ENCODE assay signal across 2 cellular contexts in the genomic region with DNA sequence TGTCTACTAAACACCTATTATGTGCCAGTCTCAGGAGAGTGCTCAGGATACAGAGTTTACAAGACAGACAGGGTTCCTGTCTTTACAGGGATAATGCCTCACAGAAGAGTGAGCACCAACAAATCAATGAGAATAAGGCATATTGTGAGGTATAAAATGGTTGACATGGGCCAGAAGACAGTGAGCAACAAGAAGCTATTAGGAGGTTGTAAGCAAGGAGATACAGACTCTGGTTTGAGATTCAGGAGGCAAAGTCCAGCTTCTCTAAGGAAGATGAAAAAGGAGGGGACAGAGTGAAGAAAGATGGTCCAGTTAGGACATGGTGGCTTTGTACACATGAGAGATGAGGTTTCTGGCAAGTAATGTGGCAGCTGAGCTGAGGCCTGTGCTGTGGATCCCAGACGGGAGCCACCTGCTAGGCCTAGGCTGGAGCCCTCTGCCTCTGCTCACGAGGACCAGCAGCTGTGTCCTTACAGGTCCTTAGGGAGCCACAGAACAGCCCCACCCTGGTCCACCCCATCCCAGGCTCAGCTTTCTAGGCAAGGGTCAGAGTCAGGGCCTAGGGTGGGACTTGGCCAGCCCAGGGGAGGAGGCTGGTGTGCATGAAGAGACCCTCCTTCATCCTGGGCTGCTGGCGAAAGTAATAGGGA.
TF ChIP-seq lines count a peak whose summit lies in the region.

No MANE protein-coding gene starts in this region.

TF ChIP-seq in A549, 52 proteins besides CTCF, POLR2A, EP300 and RAD21:
- TF ChIP-seq ZNF302 (CRISPR knock-in tag; IDR thresholded peaks at IDR 0.05) (no peak), CHD4 (IDR thresholded peaks at IDR 0.05; ENCODE audit: borderline replicate concordance) (no peak)
TF ChIP-seq in A549: peak in this region for 0.

TF ChIP-seq in GM23338, 12 proteins besides CTCF, POLR2A, EP300 and RAD21:
- TF ChIP-seq JUNB (IDR thresholded peaks at IDR 0.05; ENCODE audit: unreplicated experiment) (no peak), ZNF114 (CRISPR knock-in tag; IDR thresholded peaks at IDR 0.05) (no peak), EZH2phosphoT487 (IDR thresholded peaks at IDR 0.05; ENCODE audit: unreplicated experiment) (no peak), EZH2 (IDR thresholded peaks at IDR 0.05; ENCODE audit: low read depth, unreplicated experiment) (no peak), CREB1 (CRISPR knock-in tag; IDR thresholded peaks at IDR 0.05; ENCODE audit: low read depth) (no peak), NANOG (IDR thresholded peaks at IDR 0.05; ENCODE audit: borderline replicate concordance) (no peak), POLR2AphosphoS5 (IDR thresholded peaks at IDR 0.05; ENCODE audit: low read depth) (no peak), ZNF331 (CRISPR knock-in tag; IDR thresholded peaks at IDR 0.05; ENCODE audit: low read depth) (no peak), STAT1 (IDR thresholded peaks at IDR 0.05; ENCODE audit: unreplicated experiment) (no peak)
- TF ChIP-seq, protein P1, sequence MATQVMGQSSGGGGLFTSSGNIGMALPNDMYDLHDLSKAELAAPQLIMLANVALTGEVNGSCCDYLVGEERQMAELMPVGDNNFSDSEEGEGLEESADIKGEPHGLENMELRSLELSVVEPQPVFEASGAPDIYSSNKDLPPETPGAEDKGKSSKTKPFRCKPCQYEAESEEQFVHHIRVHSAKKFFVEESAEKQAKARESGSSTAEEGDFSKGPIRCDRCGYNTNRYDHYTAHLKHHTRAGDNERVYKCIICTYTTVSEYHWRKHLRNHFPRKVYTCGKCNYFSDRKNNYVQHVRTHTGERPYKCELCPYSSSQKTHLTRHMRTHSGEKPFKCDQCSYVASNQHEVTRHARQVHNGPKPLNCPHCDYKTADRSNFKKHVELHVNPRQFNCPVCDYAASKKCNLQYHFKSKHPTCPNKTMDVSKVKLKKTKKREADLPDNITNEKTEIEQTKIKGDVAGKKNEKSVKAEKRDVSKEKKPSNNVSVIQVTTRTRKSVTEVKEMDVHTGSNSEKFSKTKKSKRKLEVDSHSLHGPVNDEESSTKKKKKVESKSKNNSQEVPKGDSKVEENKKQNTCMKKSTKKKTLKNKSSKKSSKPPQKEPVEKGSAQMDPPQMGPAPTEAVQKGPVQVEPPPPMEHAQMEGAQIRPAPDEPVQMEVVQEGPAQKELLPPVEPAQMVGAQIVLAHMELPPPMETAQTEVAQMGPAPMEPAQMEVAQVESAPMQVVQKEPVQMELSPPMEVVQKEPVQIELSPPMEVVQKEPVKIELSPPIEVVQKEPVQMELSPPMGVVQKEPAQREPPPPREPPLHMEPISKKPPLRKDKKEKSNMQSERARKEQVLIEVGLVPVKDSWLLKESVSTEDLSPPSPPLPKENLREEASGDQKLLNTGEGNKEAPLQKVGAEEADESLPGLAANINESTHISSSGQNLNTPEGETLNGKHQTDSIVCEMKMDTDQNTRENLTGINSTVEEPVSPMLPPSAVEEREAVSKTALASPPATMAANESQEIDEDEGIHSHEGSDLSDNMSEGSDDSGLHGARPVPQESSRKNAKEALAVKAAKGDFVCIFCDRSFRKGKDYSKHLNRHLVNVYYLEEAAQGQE (IDR thresholded peaks at IDR 0.05; ENCODE audit: unreplicated experiment) = no peak
- TF ChIP-seq, protein P2, sequence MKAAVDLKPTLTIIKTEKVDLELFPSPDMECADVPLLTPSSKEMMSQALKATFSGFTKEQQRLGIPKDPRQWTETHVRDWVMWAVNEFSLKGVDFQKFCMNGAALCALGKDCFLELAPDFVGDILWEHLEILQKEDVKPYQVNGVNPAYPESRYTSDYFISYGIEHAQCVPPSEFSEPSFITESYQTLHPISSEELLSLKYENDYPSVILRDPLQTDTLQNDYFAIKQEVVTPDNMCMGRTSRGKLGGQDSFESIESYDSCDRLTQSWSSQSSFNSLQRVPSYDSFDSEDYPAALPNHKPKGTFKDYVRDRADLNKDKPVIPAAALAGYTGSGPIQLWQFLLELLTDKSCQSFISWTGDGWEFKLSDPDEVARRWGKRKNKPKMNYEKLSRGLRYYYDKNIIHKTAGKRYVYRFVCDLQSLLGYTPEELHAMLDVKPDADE (IDR thresholded peaks at IDR 0.05) = no peak
- TF ChIP-seq, protein P3, sequence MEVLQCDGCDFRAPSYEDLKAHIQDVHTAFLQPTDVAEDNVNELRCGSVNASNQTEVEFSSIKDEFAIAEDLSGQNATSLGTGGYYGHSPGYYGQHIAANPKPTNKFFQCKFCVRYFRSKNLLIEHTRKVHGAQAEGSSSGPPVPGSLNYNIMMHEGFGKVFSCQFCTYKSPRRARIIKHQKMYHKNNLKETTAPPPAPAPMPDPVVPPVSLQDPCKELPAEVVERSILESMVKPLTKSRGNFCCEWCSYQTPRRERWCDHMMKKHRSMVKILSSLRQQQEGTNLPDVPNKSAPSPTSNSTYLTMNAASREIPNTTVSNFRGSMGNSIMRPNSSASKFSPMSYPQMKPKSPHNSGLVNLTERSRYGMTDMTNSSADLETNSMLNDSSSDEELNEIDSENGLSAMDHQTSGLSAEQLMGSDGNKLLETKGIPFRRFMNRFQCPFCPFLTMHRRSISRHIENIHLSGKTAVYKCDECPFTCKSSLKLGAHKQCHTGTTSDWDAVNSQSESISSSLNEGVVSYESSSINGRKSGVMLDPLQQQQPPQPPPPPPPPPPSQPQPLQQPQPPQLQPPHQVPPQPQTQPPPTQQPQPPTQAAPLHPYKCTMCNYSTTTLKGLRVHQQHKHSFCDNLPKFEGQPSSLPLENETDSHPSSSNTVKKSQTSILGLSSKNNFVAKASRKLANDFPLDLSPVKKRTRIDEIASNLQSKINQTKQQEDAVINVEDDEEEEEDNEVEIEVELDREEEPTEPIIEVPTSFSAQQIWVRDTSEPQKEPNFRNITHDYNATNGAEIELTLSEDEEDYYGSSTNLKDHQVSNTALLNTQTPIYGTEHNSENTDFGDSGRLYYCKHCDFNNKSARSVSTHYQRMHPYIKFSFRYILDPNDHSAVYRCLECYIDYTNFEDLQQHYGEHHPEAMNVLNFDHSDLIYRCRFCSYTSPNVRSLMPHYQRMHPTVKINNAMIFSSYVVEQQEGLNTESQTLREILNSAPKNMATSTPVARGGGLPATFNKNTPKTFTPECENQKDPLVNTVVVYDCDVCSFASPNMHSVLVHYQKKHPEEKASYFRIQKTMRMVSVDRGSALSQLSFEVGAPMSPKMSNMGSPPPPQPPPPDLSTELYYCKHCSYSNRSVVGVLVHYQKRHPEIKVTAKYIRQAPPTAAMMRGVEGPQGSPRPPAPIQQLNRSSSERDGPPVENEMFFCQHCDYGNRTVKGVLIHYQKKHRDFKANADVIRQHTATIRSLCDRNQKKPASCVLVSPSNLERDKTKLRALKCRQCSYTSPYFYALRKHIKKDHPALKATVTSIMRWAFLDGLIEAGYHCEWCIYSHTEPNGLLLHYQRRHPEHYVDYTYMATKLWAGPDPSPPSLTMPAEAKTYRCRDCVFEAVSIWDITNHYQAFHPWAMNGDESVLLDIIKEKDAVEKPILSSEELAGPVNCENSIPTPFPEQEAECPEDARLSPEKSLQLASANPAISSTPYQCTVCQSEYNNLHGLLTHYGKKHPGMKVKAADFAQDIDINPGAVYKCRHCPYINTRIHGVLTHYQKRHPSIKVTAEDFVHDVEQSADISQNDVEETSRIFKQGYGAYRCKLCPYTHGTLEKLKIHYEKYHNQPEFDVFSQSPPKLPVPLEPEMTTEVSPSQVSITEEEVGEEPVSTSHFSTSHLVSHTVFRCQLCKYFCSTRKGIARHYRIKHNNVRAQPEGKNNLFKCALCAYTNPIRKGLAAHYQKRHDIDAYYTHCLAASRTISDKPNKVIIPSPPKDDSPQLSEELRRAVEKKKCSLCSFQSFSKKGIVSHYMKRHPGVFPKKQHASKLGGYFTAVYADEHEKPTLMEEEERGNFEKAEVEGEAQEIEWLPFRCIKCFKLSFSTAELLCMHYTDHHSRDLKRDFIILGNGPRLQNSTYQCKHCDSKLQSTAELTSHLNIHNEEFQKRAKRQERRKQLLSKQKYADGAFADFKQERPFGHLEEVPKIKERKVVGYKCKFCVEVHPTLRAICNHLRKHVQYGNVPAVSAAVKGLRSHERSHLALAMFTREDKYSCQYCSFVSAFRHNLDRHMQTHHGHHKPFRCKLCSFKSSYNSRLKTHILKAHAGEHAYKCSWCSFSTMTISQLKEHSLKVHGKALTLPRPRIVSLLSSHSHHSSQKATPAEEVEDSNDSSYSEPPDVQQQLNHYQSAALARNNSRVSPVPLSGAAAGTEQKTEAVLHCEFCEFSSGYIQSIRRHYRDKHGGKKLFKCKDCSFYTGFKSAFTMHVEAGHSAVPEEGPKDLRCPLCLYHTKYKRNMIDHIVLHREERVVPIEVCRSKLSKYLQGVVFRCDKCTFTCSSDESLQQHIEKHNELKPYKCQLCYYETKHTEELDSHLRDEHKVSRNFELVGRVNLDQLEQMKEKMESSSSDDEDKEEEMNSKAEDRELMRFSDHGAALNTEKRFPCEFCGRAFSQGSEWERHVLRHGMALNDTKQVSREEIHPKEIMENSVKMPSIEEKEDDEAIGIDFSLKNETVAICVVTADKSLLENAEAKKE (CRISPR knock-in tag; IDR thresholded peaks at IDR 0.05) = no peak
